ENCODE assay signal across 1 cellular context in genomic region chr7:44762726-44763522, GRCh38.
TF ChIP-seq lines count a peak whose summit lies in the region.

No MANE protein-coding gene starts in this region.

TF ChIP-seq in SK-N-SH, 30 proteins besides CTCF, POLR2A, EP300 and RAD21 (continued from another document):
- TF ChIP-seq, protein P1, sequence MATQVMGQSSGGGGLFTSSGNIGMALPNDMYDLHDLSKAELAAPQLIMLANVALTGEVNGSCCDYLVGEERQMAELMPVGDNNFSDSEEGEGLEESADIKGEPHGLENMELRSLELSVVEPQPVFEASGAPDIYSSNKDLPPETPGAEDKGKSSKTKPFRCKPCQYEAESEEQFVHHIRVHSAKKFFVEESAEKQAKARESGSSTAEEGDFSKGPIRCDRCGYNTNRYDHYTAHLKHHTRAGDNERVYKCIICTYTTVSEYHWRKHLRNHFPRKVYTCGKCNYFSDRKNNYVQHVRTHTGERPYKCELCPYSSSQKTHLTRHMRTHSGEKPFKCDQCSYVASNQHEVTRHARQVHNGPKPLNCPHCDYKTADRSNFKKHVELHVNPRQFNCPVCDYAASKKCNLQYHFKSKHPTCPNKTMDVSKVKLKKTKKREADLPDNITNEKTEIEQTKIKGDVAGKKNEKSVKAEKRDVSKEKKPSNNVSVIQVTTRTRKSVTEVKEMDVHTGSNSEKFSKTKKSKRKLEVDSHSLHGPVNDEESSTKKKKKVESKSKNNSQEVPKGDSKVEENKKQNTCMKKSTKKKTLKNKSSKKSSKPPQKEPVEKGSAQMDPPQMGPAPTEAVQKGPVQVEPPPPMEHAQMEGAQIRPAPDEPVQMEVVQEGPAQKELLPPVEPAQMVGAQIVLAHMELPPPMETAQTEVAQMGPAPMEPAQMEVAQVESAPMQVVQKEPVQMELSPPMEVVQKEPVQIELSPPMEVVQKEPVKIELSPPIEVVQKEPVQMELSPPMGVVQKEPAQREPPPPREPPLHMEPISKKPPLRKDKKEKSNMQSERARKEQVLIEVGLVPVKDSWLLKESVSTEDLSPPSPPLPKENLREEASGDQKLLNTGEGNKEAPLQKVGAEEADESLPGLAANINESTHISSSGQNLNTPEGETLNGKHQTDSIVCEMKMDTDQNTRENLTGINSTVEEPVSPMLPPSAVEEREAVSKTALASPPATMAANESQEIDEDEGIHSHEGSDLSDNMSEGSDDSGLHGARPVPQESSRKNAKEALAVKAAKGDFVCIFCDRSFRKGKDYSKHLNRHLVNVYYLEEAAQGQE (IDR thresholded peaks at IDR 0.05; ENCODE audit: low read depth, low read length): no peak
- TF ChIP-seq FOXJ3 (CRISPR knock-in tag; IDR thresholded peaks at IDR 0.05) (no peak), CHD2 (IDR thresholded peaks at IDR 0.05; ENCODE audit: low read length, partially characterized antibody) (no peak)
